ENCODE assay signal across 7 cellular contexts in the genomic region with DNA sequence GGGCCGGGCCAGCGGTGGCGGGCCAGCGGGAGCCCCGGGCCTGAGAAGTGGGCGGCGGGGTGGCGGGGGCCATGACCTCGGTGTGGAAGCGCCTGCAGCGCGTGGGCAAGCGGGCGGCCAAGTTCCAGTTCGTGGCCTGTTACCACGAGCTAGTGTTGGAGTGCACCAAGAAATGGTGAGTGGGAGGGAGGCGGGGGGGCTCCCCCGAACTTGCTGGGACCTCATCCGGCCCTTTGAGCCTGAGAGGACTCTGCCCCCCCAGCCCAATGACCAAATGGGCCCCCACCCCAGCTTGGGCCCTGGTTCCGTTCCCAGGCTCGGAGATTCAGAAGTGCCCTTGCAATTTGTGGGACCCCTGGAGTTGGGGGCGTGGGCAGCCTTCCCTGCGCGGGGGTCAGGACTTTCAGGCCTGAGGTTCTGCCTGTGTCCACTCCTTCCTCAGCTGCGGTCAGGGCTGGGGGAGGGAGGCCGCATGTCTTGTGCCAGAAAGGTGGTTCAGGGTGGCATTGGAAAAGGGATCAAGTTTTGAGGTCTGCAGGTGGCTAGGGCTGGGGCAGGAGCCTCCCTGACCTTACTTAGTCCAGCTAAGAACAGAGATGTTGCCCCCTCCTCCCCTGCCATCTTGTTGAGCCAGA.
DNase-seq lines count a peak whose midpoint lies in the region; ATAC-seq lines count a peak whose summit lies in the region.

No MANE protein-coding gene starts in this region.

- CTCF ChIA-PET in activated naive CD4-positive, alpha-beta T cell treated with anti-CD3 and anti-CD28 coated beads, Interleukin-2, amount 10 ng/mL, durations not matched to agents 7 days and 5 days (lab: Charles Lee): interaction anchor here (1.8 to 4.5 kb wide), 4 partner anchors 12 to 36 kb away, joined by 4 to 60 read pairs (median 25); partner anchors contain the start of gene KCNK7

- H3K9me3 ChIP-seq in iPS-18c (ENCODE audit: control insufficient read depth, insufficient read depth, low read length) (peaks cover 2% of the 10 kb centered on the region), stomach smooth muscle (ENCODE audit: control insufficient read depth in 2 of 2, low read length in 2 of 2) (no peaks in the 10 kb centered on the region)

- H3K4me3 Mint-ChIP-seq in activated naive CD4-positive, alpha-beta T cell treated with anti-CD3 and anti-CD28 coated beads, Interleukin-2, amount 10 ng/mL, durations not matched to agents 7 days and 5 days: peak overlapping the region; percentile 83

- ATAC-seq in HG03280 (IDR thresholded peaks at IDR 0.05; ENCODE audit: unreplicated experiment): peak; percentile 5

- H3K4me1 Mint-ChIP-seq in activated naive CD4-positive, alpha-beta T cell treated with anti-CD3 and anti-CD28 coated beads, Interleukin-2, amount 10 ng/mL, durations not matched to agents 7 days and 5 days: peaks cover 56% of the 10 kb centered on the region

- peaks cover 71% of the 10 kb centered on the region for H3K4me1 ChIP-seq in stomach smooth muscle (ENCODE audit: control insufficient read depth, insufficient read depth, low read length)

- H3K27ac ChIP-seq in stomach smooth muscle (ENCODE audit: low read length): peak overlapping the region; percentile 97

- H3K27ac Mint-ChIP-seq in activated naive CD4-positive, alpha-beta T cell treated with anti-CD3 and anti-CD28 coated beads, Interleukin-2, amount 10 ng/mL, durations not matched to agents 7 days and 5 days: peak overlapping the region; percentile 85

- peaks cover 33% of the 10 kb centered on the region for H3K36me3 Mint-ChIP-seq in activated naive CD4-positive, alpha-beta T cell treated with anti-CD3 and anti-CD28 coated beads, Interleukin-2, amount 10 ng/mL, durations not matched to agents 7 days and 5 days

- no peaks in the 10 kb centered on the region for H3K9me3 Mint-ChIP-seq in activated naive CD4-positive, alpha-beta T cell treated with anti-CD3 and anti-CD28 coated beads, Interleukin-2, amount 10 ng/mL, durations not matched to agents 7 days and 5 days

- H3K4me3 ChIP-seq in iPS-18c (ENCODE audit: insufficient read depth, low read depth, low read length): peak overlapping the region; percentile 46
- peak overlapping the region; percentile 86 to 90 for H3K4me3 ChIP-seq in stomach smooth muscle (ENCODE audit: low read length in 2 of 2)

- peak overlapping the region; percentile 95 to 97 for H3K9ac ChIP-seq in stomach smooth muscle (ENCODE audit: low read length in 2 of 2)

- peaks cover 28 to 30% of the 10 kb centered on the region in 2 donors for H3K36me3 ChIP-seq in stomach smooth muscle (ENCODE audit: control insufficient read depth in 2 of 2, insufficient read depth in 2 of 2, low read length in 2 of 2)

- peak; percentile 44 for DNase-seq in activated naive CD4-positive, alpha-beta T cell treated with anti-CD3 and anti-CD28 coated beads, Interleukin-2, amount 10 ng/mL, durations not matched to agents 7 days and 5 days
- DNase-seq in SIG-M5 (lab: John Stamatoyannopoulos, UW) (no peak), NCI-H1436 treated with DMSO at 0.1 percent for 48 hours (lab: John Stamatoyannopoulos, UW) (no peak), NCI-H2227 treated with DMSO at 0.1 percent for 48 hours (lab: John Stamatoyannopoulos, UW) (no peak)

- H3K27me3 Mint-ChIP-seq in activated naive CD4-positive, alpha-beta T cell treated with anti-CD3 and anti-CD28 coated beads, Interleukin-2, amount 10 ng/mL, durations not matched to agents 7 days and 5 days: peaks cover 4% of the 10 kb centered on the region

- no peaks in the 10 kb centered on the region for H3K27me3 ChIP-seq in stomach smooth muscle (ENCODE audit: control insufficient read depth in 1 of 2, insufficient read depth in 2 of 2, low read length in 2 of 2)
